ENCODE assay signal across 1 cellular context in the genomic region with DNA sequence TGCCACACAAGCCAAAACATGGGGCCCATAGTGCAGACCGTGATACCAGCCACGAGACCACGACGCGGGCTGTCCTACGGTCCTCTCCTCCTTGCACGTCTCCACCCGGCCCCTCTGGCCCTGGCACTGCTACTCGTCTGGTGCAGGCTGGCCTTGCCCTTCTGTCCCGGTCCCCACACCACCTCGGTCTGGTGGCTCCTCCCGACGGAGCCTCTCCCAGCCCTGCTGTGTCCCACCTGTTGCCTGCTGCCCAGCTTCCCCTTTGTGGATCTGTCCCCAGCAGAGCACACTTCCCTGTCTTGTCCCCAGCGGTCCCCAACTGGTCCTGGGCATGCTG.
TF ChIP-seq lines count a peak whose summit lies in the region.

No MANE protein-coding gene starts in this region.

TF ChIP-seq in K562, 482 proteins besides CTCF, POLR2A, EP300 and RAD21:
- TF ChIP-seq ADNP (tag; IDR thresholded peaks at IDR 0.05): no peak
- TF ChIP-seq, protein P1, sequence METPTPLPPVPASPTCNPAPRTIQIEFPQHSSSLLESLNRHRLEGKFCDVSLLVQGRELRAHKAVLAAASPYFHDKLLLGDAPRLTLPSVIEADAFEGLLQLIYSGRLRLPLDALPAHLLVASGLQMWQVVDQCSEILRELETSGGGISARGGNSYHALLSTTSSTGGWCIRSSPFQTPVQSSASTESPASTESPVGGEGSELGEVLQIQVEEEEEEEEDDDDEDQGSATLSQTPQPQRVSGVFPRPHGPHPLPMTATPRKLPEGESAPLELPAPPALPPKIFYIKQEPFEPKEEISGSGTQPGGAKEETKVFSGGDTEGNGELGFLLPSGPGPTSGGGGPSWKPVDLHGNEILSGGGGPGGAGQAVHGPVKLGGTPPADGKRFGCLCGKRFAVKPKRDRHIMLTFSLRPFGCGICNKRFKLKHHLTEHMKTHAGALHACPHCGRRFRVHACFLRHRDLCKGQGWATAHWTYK (CRISPR knock-in tag; IDR thresholded peaks at IDR 0.05): peak; percentile 56; the same call in 1 of the 2 replicates
